1 cellular context compared by ENCODE assay signal in genomic region chr19:15222738-15223648, GRCh38.
TF ChIP-seq lines count a peak whose summit lies in the region.

No MANE protein-coding gene starts in this region.

TF ChIP-seq in K562, 482 proteins besides CTCF, POLR2A, EP300 and RAD21 (continued from another document and continues in another):
- TF ChIP-seq RERE (CRISPR knock-in tag; IDR thresholded peaks at IDR 0.05; ENCODE audit: borderline replicate concordance): no peak
- 0 out of 2 replicates have a peak, but pooled peaks have one; percentile 5 for TF ChIP-seq ZNF316 (IDR thresholded peaks at IDR 0.05)
- TF ChIP-seq MAZ (CRISPR knock-in tag; conservative IDR thresholded peaks at IDR 0.05 in 1 of 2, IDR thresholded peaks at IDR 0.05 in 1 of 2): peak in 1 of 2 experiments; percentile 48; a peak in 2 of 4 replicates
- TF ChIP-seq ELF2 (CRISPR knock-in tag; IDR thresholded peaks at IDR 0.05): no peak
- no peak for TF ChIP-seq ZFX (CRISPR knock-in tag; IDR thresholded peaks at IDR 0.05)
- TF ChIP-seq ILF3 (IDR thresholded peaks at IDR 0.05; ENCODE audit: borderline replicate concordance): no peak
- peak; percentile 62 for TF ChIP-seq ASH1L (IDR thresholded peaks at IDR 0.05; ENCODE audit: borderline replicate concordance, low read depth, partially characterized antibody)
- no peak for TF ChIP-seq FOXP1 (CRISPR knock-in tag; IDR thresholded peaks at IDR 0.05)
- no peak for TF ChIP-seq FOXK1 (CRISPR knock-in tag; IDR thresholded peaks at IDR 0.05; ENCODE audit: borderline replicate concordance)
- peak; percentile 40 for TF ChIP-seq CXXC5 (CRISPR knock-in tag; IDR thresholded peaks at IDR 0.05)
- TF ChIP-seq RFX1 (IDR thresholded peaks at IDR 0.05): peak; percentile 99
- no peak; the same call in 1 of the 2 replicates for TF ChIP-seq CREB1 (IDR thresholded peaks at IDR 0.05)
- TF ChIP-seq CREB1 (CRISPR knock-in tag; IDR thresholded peaks at IDR 0.05): no peak
- TF ChIP-seq ZNF584 (CRISPR knock-in tag; IDR thresholded peaks at IDR 0.05; ENCODE audit: low read depth): no peak
- no peak for TF ChIP-seq SRSF3 (IDR thresholded peaks at IDR 0.05; ENCODE audit: insufficient read depth, low read length)
- TF ChIP-seq ZNF217 (CRISPR knock-in tag; IDR thresholded peaks at IDR 0.05): no peak
- peak; percentile 100 for TF ChIP-seq RBM22 (IDR thresholded peaks at IDR 0.05; ENCODE audit: low read depth, low read length, poor library complexity, severe bottlenecking)
- no peak for TF ChIP-seq ZNF75A (CRISPR knock-in tag; IDR thresholded peaks at IDR 0.05)
- TF ChIP-seq L3MBTL2 (IDR thresholded peaks at IDR 0.05): peak; percentile 73; the same call in 1 of the 2 replicates
- no peak for TF ChIP-seq SLC30A9 (CRISPR knock-in tag; IDR thresholded peaks at IDR 0.05)
- no peak for TF ChIP-seq HDAC1 (IDR thresholded peaks at IDR 0.05)
- peak; percentile 30; the same call in 1 of the 2 replicates for TF ChIP-seq MAX (CRISPR knock-in tag; IDR thresholded peaks at IDR 0.05)
- TF ChIP-seq PBX2 (CRISPR knock-in tag; IDR thresholded peaks at IDR 0.05; ENCODE audit: low read depth): peak; percentile 34; the same call in 1 of the 2 replicates
- TF ChIP-seq PBX2 (tag; conservative IDR thresholded peaks at IDR 0.05; ENCODE audit: low read depth): no peak
- no peak for TF ChIP-seq KLF10 (CRISPR knock-in tag; IDR thresholded peaks at IDR 0.05)
- TF ChIP-seq NEUROD1 (IDR thresholded peaks at IDR 0.05; ENCODE audit: borderline replicate concordance, low read depth, low read length, partially characterized antibody): peak; percentile 96
- TF ChIP-seq MTA2 (IDR thresholded peaks at IDR 0.05; ENCODE audit: low read depth): no peak
- TF ChIP-seq KDM4B (IDR thresholded peaks at IDR 0.05; ENCODE audit: borderline replicate concordance in 2 of 2, low read depth in 1 of 2): no peak
- TF ChIP-seq ZNF518B (CRISPR knock-in tag; IDR thresholded peaks at IDR 0.05): no peak
- no peak for TF ChIP-seq ZBTB34 (CRISPR knock-in tag; IDR thresholded peaks at IDR 0.05)
- no peak for TF ChIP-seq CTBP1 (IDR thresholded peaks at IDR 0.05; ENCODE audit: borderline replicate concordance)
- TF ChIP-seq ZNF140 (CRISPR knock-in tag; IDR thresholded peaks at IDR 0.05): no peak
- TF ChIP-seq ETS1 (conservative IDR thresholded peaks at IDR 0.05; ENCODE audit: control insufficient read depth, low read depth, low read length): no peak
- TF ChIP-seq SMARCA4 (IDR thresholded peaks at IDR 0.05): no peak
- no peak for TF ChIP-seq ARNT (IDR thresholded peaks at IDR 0.05)
- no peak for TF ChIP-seq U2AF1 (optimal IDR thresholded peaks at IDR 0.05; ENCODE audit: low read depth, low read length)
- peak; percentile 97 for TF ChIP-seq ZNF384 (IDR thresholded peaks at IDR 0.05; ENCODE audit: low read depth, low read length)
- no peak for TF ChIP-seq ZZZ3 (IDR thresholded peaks at IDR 0.05)
